Comparison of ENCODE assay signal across 7 cellular contexts in the genomic region with DNA sequence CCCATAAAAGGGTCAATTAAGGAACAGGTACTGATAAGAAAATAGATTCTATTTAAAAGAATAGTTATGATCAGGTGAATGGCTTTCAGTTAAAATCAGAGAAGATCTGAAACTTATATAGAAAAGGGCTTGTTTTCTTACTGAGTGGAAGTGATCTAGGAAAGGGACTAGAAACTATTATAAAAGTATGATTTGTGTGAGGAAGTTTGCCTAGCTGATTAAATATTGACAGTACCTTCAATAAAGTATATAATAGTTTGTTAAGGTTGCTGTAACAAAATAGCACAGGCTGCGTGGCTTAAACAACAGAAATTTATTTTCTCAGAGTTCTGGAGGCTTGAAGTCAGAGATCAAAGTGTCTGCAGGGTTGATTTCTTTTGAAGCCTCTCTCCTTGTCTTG. TPM values are rescaled to one million over a fixed set of nuclear protein-coding genes. Genes with fewer than 3 reads are reported as not detected.
"Had no signal": no experiment of that assay in that cellular context is flagged by ENCODE, and none has a peak within 500 bp of the region (broad histone marks: within the 10 kb centered on the region; RNA-seq: fewer than 3 reads in every experiment).

No MANE protein-coding gene starts in this region.

- DNase-seq: H9, HCEC 1CT, KG1 had no signal

- ATAC-seq: GM23338, HepG2, K562 had no signal

- H3K4me3 ChIP-seq: GM23338, K562 had no signal

- H3K4me2 ChIP-seq: GM23338 had no signal

- H3K27ac ChIP-seq: HL-60 had no signal

RNA-seq across cellular contexts. Expression of a gene that starts 39.7 kb away (rescaled TPM):
- total RNA-seq: HepG2 had no signal
- polyA plus RNA-seq: HepG2 had no signal
